Comparison of ENCODE assay signal across 8 cellular contexts in the genomic region with DNA sequence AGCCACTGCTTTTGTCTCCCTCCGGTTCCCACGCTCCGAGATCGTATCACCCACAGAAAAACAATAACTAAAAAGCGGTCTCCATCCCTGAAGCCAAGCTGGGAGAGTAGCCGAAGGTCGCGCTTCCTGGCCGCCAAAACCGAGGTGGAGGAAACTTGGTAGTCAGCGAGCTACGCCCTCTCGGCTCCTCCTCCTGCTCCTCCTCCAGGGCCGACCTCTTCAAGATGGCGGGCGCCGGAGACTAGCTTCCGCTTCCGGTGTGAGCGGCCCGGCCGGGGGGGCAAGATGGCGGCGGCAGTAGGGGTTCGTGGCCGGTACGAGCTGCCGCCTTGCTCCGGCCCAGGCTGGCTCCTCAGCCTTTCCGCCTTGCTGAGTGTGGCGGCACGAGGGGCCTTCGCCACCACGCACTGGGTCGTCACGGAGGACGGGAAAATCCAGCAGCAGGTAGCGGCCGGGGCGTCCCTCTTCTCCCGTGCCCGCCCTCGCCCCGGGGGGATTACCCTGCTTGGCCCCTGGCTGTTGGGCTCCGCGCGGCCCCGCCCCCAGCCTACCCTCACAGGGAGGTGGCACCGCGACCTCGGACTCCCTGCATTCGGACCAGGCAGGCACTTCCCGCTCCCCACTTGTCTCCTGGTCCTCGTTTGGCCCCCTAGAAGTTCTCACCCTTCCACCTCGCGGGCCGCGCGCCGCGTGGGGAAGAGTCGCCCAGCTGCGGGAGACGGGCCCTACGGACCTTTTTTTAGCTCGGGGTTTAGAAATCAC. TPM values are rescaled to one million over a fixed set of nuclear protein-coding genes. Genes with fewer than 3 reads are reported as not detected.
DNase-seq lines count a peak whose midpoint lies in the region; ATAC-seq lines count a peak whose summit lies in the region.

Gene TTC17 (plus strand): TSS at position 251 of the 762 bp plus-strand sequence. CDS start 35 bp downstream, at position 286.

- peaks cover 16% of the 10 kb centered on the region for H3K36me3 Mint-ChIP-seq in dendritic cell treated with granulocyte-macrophage colony-stimulating factor and Interleukin-4, amounts not matched to agents 40 ng/mL and 50 ng/mL, for 4 days (ENCODE audit: low read depth)

- H3K4me3 Mint-ChIP-seq in dendritic cell treated with granulocyte-macrophage colony-stimulating factor and Interleukin-4, amounts not matched to agents 40 ng/mL and 50 ng/mL, for 4 days, result peak within 1 kb of the TSS; percentile 98

- H3K9ac ChIP-seq in BLaER1, result peak within 1 kb of the TSS; percentile 98

- no peaks in the 10 kb centered on the region for H3K27me3 ChIP-seq in BLaER1

- peak within 1 kb of the TSS; percentile 90 for H3K4me3 ChIP-seq in BLaER1

- H3K27ac Mint-ChIP-seq in dendritic cell treated with granulocyte-macrophage colony-stimulating factor and Interleukin-4, amounts not matched to agents 40 ng/mL and 50 ng/mL, for 4 days, result peak within 1 kb of the TSS; percentile 98

- peaks cover 25% of the 10 kb centered on the region for H3K4me1 ChIP-seq in BLaER1

- no peaks in the 10 kb centered on the region for H3K9me3 ChIP-seq in BLaER1

- DNase-seq in NCI-H69 (lab: John Stamatoyannopoulos, UW) (peak; percentile 98), left lobe of liver (ENCODE audit: low spot score) (peak; percentile 95)
- peak; percentile 90 for DNase-seq in activated CD4-positive, alpha-beta T cell treated with anti-CD3 and anti-CD28 coated beads, Interleukin-2, amount 50 U/mL, for 1 hour
- peak; percentile 92 for DNase-seq in stimulated activated CD4-positive, alpha-beta T cell treated with anti-CD3 and anti-CD28 coated beads, Interleukin-2, amount 100 ng/mL, for 4 hours (ENCODE audit: low read depth)

- H3K4me2 ChIP-seq in BLaER1, result peak within 1 kb of the TSS; percentile 85

- H4K20me1 ChIP-seq in BLaER1, result peaks cover 43% of the 10 kb centered on the region

- H3K9me3 Mint-ChIP-seq in dendritic cell treated with granulocyte-macrophage colony-stimulating factor and Interleukin-4, amounts not matched to agents 40 ng/mL and 50 ng/mL, for 4 days, result no peaks in the 10 kb centered on the region

- peaks cover 2% of the 10 kb centered on the region for H3K27me3 Mint-ChIP-seq in dendritic cell treated with granulocyte-macrophage colony-stimulating factor and Interleukin-4, amounts not matched to agents 40 ng/mL and 50 ng/mL, for 4 days

- ATAC-seq in GM19328 (IDR thresholded peaks at IDR 0.05; ENCODE audit: unreplicated experiment) (peak; percentile 93), HG03520 (IDR thresholded peaks at IDR 0.05; ENCODE audit: unreplicated experiment) (peak; percentile 93), left lobe of liver (peak; percentile 99)

- peak within 1 kb of the TSS; percentile 98 for H3K27ac ChIP-seq in BLaER1

- peaks cover 18% of the 10 kb centered on the region for H3K36me3 ChIP-seq in BLaER1

- intact Hi-C loops in dendritic cell treated with granulocyte-macrophage colony-stimulating factor and Interleukin-4, amounts not matched to agents 40 ng/mL and 50 ng/mL, for 4 days (cut with micrococcal nuclease), result loop anchor here (2.0 kb wide), 1 partner anchor 46 kb away; no protein-coding TSS in a partner anchor

- peaks cover 32% of the 10 kb centered on the region for H3K4me1 Mint-ChIP-seq in dendritic cell treated with granulocyte-macrophage colony-stimulating factor and Interleukin-4, amounts not matched to agents 40 ng/mL and 50 ng/mL, for 4 days (ENCODE audit: low read depth)

RNA-seq across cellular contexts. Expression of gene TTC17, which starts in this region (rescaled TPM):
- total RNA-seq in left lobe of liver, result 49.0 TPM

Comparison
In these comparisons a context has a peak if more than half of its experiments do, and no peak if none do; other contexts are left out.
1. Peak in every context shown above with its lines: DNase-seq, ATAC-seq, H3K4me3 ChIP-seq and H3K27ac ChIP-seq.